Comparison of ENCODE assay signal across 28 cellular contexts in genomic region chr4:72290737-72291136, GRCh38.
"Had no signal": no experiment of that assay in that cellular context is flagged by ENCODE, and none has a peak within 500 bp of the region (broad histone marks: within the 10 kb centered on the region; RNA-seq: fewer than 3 reads in every experiment).

No MANE protein-coding gene starts in this region.

- H3K36me3 ChIP-seq: stomach, suprapubic skin, thoracic aorta, thyroid gland, tibial artery, tibial nerve, transverse colon, upper lobe of left lung, upper lobe of right lung, uterus, vagina had no signal

- H3K9me3 Mint-ChIP-seq: stimulated activated memory B cell treated with anti-CD40 and anti-IgM and Interleukin-4, amounts not matched to agents 10 μg/mL and 1 μg/mL and 100 μg/mL, for 72 hours; stimulated activated naive B cell treated with anti-CD40 and anti-IgM and Interleukin-4, amounts not matched to agents 10 μg/mL and 1 μg/mL and 100 μg/mL, for 72 hours; stimulated activated naive CD8-positive, alpha-beta T cell treated with anti-CD3 and anti-CD28 coated beads, Interleukin-15, amount 100 ng/mL, for 72 hours; stimulated activated naive CD8-positive, alpha-beta T cell treated with anti-CD3 and anti-CD28 coated beads, Interleukin-15, Interleukin-2, amounts not matched to agents 100 ng/mL and 50 ng/mL, for 24 hours; type B pancreatic cell had no signal

- H3K27me3 ChIP-seq: stomach, suprapubic skin, testis, thyroid gland, tibial artery, tibial nerve, transverse colon, upper lobe of left lung, upper lobe of right lung, uterus, vagina had no signal

- H3K27ac ChIP-seq: stomach, suprapubic skin, testis, thoracic aorta, thyroid gland, tibial artery, tibial nerve, transverse colon, upper lobe of left lung, upper lobe of right lung, uterus, vagina had no signal

- DNase-seq: stimulated activated CD4-positive, alpha-beta T cell treated with anti-CD3 and anti-CD28 coated beads, Interleukin-2, amount 100 ng/mL, for 24 hours; stimulated activated CD4-positive, alpha-beta T cell treated with anti-CD3 and anti-CD28 coated beads, Interleukin-2, amount 100 ng/mL, for 48 hours; stimulated activated CD4-positive, alpha-beta T cell treated with anti-CD3 and anti-CD28 coated beads, Interleukin-4, amount 100 ng/mL, for 1 hour; stimulated activated CD4-positive, alpha-beta T cell treated with anti-CD3 and anti-CD28 coated beads, Interleukin-4, amount 100 ng/mL, for 24 hours; stimulated activated CD4-positive, alpha-beta T cell treated with anti-CD3 and anti-CD28 coated beads, Interleukin-4, amount 100 ng/mL, for 4 hours; stimulated activated CD8-positive, alpha-beta memory T cell treated with anti-CD3 and anti-CD28 coated beads, Interleukin-4, amount 100 ng/mL, for 48 hours; stimulated activated naive B cell treated with anti-CD40 and anti-IgM and Interleukin-4, amounts not matched to agents 10 μg/mL and 1 μg/mL and 100 μg/mL, for 72 hours; stimulated activated naive CD4-positive, alpha-beta T cell; stimulated activated naive CD4-positive, alpha-beta T cell treated with Interleukin-2 at 50 U/mL for 16 hours; stimulated activated naive CD8-positive, alpha-beta T cell treated with anti-CD3 and anti-CD28 coated beads, Interleukin-15, amount 100 ng/mL, for 72 hours; stimulated activated naive CD8-positive, alpha-beta T cell treated with anti-CD3 and anti-CD28 coated beads, Interleukin-15, Interleukin-2, amounts not matched to agents 100 U/mL and 50 U/mL, for 24 hours; stomach; substantia nigra; testis; thyroid gland; tibial artery; transverse colon; upper lobe of right lung; uterus had no signal

- H3K36me3 Mint-ChIP-seq: stimulated activated memory B cell treated with anti-CD40 and anti-IgM and Interleukin-4, amounts not matched to agents 10 μg/mL and 1 μg/mL and 100 μg/mL, for 72 hours; stimulated activated naive B cell treated with anti-CD40 and anti-IgM and Interleukin-4, amounts not matched to agents 10 μg/mL and 1 μg/mL and 100 μg/mL, for 72 hours; type B pancreatic cell had no signal

- ATAC-seq: stimulated activated naive B cell treated with anti-CD40 and anti-IgM and Interleukin-4, amounts not matched to agents 10 μg/mL and 1 μg/mL and 100 μg/mL, for 72 hours; stimulated activated naive CD8-positive, alpha-beta T cell treated with anti-CD3 and anti-CD28 coated beads, Interleukin-15, Interleukin-2, amounts not matched to agents 100 U/mL and 50 U/mL, for 24 hours; upper lobe of right lung had no signal

- H3K27ac Mint-ChIP-seq: stimulated activated memory B cell treated with anti-CD40 and anti-IgM and Interleukin-4, amounts not matched to agents 10 μg/mL and 1 μg/mL and 100 μg/mL, for 72 hours; stimulated activated naive B cell treated with anti-CD40 and anti-IgM and Interleukin-4, amounts not matched to agents 10 μg/mL and 1 μg/mL and 100 μg/mL, for 72 hours; stimulated activated naive CD8-positive, alpha-beta T cell treated with anti-CD3 and anti-CD28 coated beads, Interleukin-15, amount 100 ng/mL, for 72 hours; stimulated activated naive CD8-positive, alpha-beta T cell treated with anti-CD3 and anti-CD28 coated beads, Interleukin-15, Interleukin-2, amounts not matched to agents 100 ng/mL and 50 ng/mL, for 24 hours; type B pancreatic cell had no signal

- H3K9me3 ChIP-seq: stomach, suprapubic skin, testis, thoracic aorta, thyroid gland, tibial artery, tibial nerve, transverse colon, upper lobe of left lung, upper lobe of right lung, uterus, vagina had no signal

- H3K4me1 Mint-ChIP-seq: stimulated activated memory B cell treated with anti-CD40 and anti-IgM and Interleukin-4, amounts not matched to agents 10 μg/mL and 1 μg/mL and 100 μg/mL, for 72 hours; stimulated activated naive B cell treated with anti-CD40 and anti-IgM and Interleukin-4, amounts not matched to agents 10 μg/mL and 1 μg/mL and 100 μg/mL, for 72 hours; stimulated activated naive CD8-positive, alpha-beta T cell treated with anti-CD3 and anti-CD28 coated beads, Interleukin-15, amount 100 ng/mL, for 72 hours had no signal

- H3K4me3 ChIP-seq: stomach, suprapubic skin, testis, thoracic aorta, thyroid gland, tibial artery, tibial nerve, transverse colon, upper lobe of left lung, upper lobe of right lung, uterus, vagina had no signal

- H3K4me3 Mint-ChIP-seq: stimulated activated memory B cell treated with anti-CD40 and anti-IgM and Interleukin-4, amounts not matched to agents 10 μg/mL and 1 μg/mL and 100 μg/mL, for 72 hours; stimulated activated naive B cell treated with anti-CD40 and anti-IgM and Interleukin-4, amounts not matched to agents 10 μg/mL and 1 μg/mL and 100 μg/mL, for 72 hours; stimulated activated naive CD8-positive, alpha-beta T cell treated with anti-CD3 and anti-CD28 coated beads, Interleukin-15, amount 100 ng/mL, for 72 hours; stimulated activated naive CD8-positive, alpha-beta T cell treated with anti-CD3 and anti-CD28 coated beads, Interleukin-15, Interleukin-2, amounts not matched to agents 100 ng/mL and 50 ng/mL, for 24 hours; type B pancreatic cell had no signal

- FAIRE-seq: urothelium cell line had no signal

- H3K4me1 ChIP-seq: suprapubic skin, testis, thyroid gland, tibial artery, tibial nerve, transverse colon, upper lobe of left lung, upper lobe of right lung, uterus, vagina had no signal
